ENCODE assay signal across 19 cellular contexts in genomic region chr5:75952963-75953362, GRCh38.
"Had no signal": no experiment of that assay in that cellular context is flagged by ENCODE, and none has a peak within 500 bp of the region (broad histone marks: within the 10 kb centered on the region; RNA-seq: fewer than 3 reads in every experiment).

No MANE protein-coding gene starts in this region.

- H3K4me3 ChIP-seq: coronary artery, dorsolateral prefrontal cortex, esophagus muscularis mucosa, gastroesophageal sphincter, heart right ventricle, left lung, lower lobe of right lung, mucosa of descending colon had no signal

- H3K9me3 ChIP-seq: lower lobe of right lung, mucosa of descending colon had no signal

- DNase-seq: dermis blood vessel endothelial cell; dorsolateral prefrontal cortex; effector CD4-positive, alpha-beta T cell; effector memory CD4-positive, alpha-beta T cell; foreskin keratinocyte; head of caudate nucleus; heart right ventricle; hippocampal formation; left cardiac atrium; left lung; left ventricle myocardium superior; lower lobe of right lung; mesenchymal stem cell; mucosa of descending colon; naive B cell; naive thymus-derived CD8-positive, alpha-beta T cell had no signal

- H3K27ac ChIP-seq: coronary artery, dorsolateral prefrontal cortex, esophagus muscularis mucosa, foreskin keratinocyte, gastroesophageal sphincter, heart right ventricle, left lung, lower lobe of right lung had no signal

- H3K36me3 ChIP-seq: esophagus muscularis mucosa, gastroesophageal sphincter, heart right ventricle, left lung, lower lobe of right lung had no signal
